23 cellular contexts compared by ENCODE assay signal in the genomic region with DNA sequence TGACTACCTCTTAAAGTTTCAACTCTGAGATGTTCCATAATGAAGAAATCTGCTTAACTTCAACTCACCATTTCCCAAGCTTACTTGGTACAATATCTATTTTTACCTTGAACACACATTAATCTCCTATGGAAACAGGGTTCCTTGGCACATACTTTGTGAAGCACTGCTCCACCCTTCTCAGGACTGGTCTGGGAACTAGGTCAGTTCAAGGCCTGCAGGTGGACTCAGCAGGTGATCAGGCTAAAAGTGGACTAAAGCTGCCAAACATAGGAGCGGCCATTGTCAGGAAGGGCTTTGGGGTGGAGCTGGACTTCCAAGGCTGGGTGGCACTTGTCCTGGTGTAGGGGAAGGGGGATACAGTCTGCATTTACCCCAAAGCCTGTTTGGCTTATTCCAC.
"Had no signal": no experiment of that assay in that cellular context is flagged by ENCODE, and none has a peak within 500 bp of the region (broad histone marks: within the 10 kb centered on the region; RNA-seq: fewer than 3 reads in every experiment).

No MANE protein-coding gene starts in this region.

- DNase-seq: cortex of kidney; effector CD8-positive, alpha-beta T cell; endodermal cell; gastrocnemius medialis; head of caudate nucleus; kidney; mucosa of descending colon; naive thymus-derived CD8-positive, alpha-beta T cell; nephron progenitor cell; nucleus accumbens; spleen; stimulated activated CD4-positive, alpha-beta T cell treated with anti-CD3 and anti-CD28 coated beads, Interleukin-4, amount 100 ng/mL, for 4 hours; stimulated activated naive CD8-positive, alpha-beta T cell treated with anti-CD3 and anti-CD28 coated beads, Interleukin-15, Interleukin-2, amounts not matched to agents 100 U/mL and 50 U/mL, for 24 hours; testis; tibial artery; upper lobe of left lung had no signal

- H3K27me3 ChIP-seq: gastrocnemius medialis, right atrium auricular region, testis, tibial artery, upper lobe of left lung had no signal

- ATAC-seq: esophagus mucosa; gastrocnemius medialis; left lobe of liver; naive thymus-derived CD8-positive, alpha-beta T cell; sciatic nerve; stimulated activated memory B cell treated with anti-CD40 and anti-IgM and Interleukin-4, amounts not matched to agents 10 μg/mL and 1 μg/mL and 100 μg/mL, for 72 hours; stimulated activated naive CD8-positive, alpha-beta T cell treated with anti-CD3 and anti-CD28 coated beads, Interleukin-15, Interleukin-2, amounts not matched to agents 100 U/mL and 50 U/mL, for 24 hours had no signal

- H3K4me1 ChIP-seq: prostate gland, spleen, testis had no signal

- H3K4me3 ChIP-seq: gastrocnemius medialis, lung, mucosa of descending colon, prostate gland, right atrium auricular region, spleen, testis, tibial artery, upper lobe of left lung had no signal

- H3K36me3 ChIP-seq: gastrocnemius medialis, prostate gland, right atrium auricular region, spleen, tibial artery, upper lobe of left lung had no signal

- H3K9me3 ChIP-seq: gastrocnemius medialis, mucosa of descending colon, prostate gland, right atrium auricular region, spleen, testis, tibial artery, upper lobe of left lung had no signal

- H3K27ac ChIP-seq: gastrocnemius medialis, prostate gland, right atrium auricular region, spleen, testis, tibial artery, upper lobe of left lung had no signal
